ENCODE assay signal across 2 cellular contexts in genomic region chr17:60603477-60603876, GRCh38.
A peak's percentile ranks its signal among the peaks of the same experiment; 100 is the strongest.
TF ChIP-seq lines count a peak whose summit lies in the region.

No MANE protein-coding gene starts in this region.

TF ChIP-seq in HEK293, 187 proteins besides CTCF, POLR2A, EP300 and RAD21:
- TF ChIP-seq ZNF121 (tag by site-specific recombination; IDR thresholded peaks at IDR 0.05) = peak; percentile 84

TF ChIP-seq in K562, 482 proteins besides CTCF, POLR2A, EP300 and RAD21:
- TF ChIP-seq ZBTB11 (CRISPR knock-in tag; IDR thresholded peaks at IDR 0.05) (peak in 1 of 3 experiments; percentile 76; a peak in 2 of 6 replicates), ZBTB33 (CRISPR knock-in tag; IDR thresholded peaks at IDR 0.05) (peak; percentile 61; the same call in 1 of the 2 replicates)
TF ChIP-seq in K562: peak in this region for 2; not testable (repeated sequence) for 480.
